ENCODE assay signal across 8 cellular contexts in genomic region chr7:140175221-140176218, GRCh38. TPM values are rescaled to one million over a fixed set of nuclear protein-coding genes. Genes with fewer than 3 reads are reported as not detected.
DNase-seq lines count a peak whose midpoint lies in the region; ATAC-seq and TF ChIP-seq lines count a peak whose summit lies in the region.

No MANE protein-coding gene starts in this region.

- peaks cover 17% of the 10 kb centered on the region for H3K27me3 Mint-ChIP-seq in activated naive CD8-positive, alpha-beta T cell treated with anti-CD3 and anti-CD28 coated beads, Interleukin-2, amount 10 ng/mL, durations not matched to agents 7 days and 5 days
- H3K27me3 Mint-ChIP-seq in osteocyte (ENCODE audit: unreplicated experiment): peaks cover under 1% of the 10 kb centered on the region

- H3K9me3 ChIP-seq in thymus (ENCODE audit: control insufficient read depth): no peaks in the 10 kb centered on the region

- intact Hi-C loops in Right ventricle myocardium inferior (cut with DNase I): loop anchor here (2.0 to 5.0 kb wide), 5 partner anchors 57 to 818 kb away; partner anchors contain the start of gene LUC7L2

- peak overlapping the region; percentile 95 for H3K27ac ChIP-seq in thymus (ENCODE audit: low read depth)

- DNase-seq in GM10266 (ENCODE audit: extremely low spot score) (peak; percentile 86), NCI-H1105 treated with DMSO at 0.1 percent for 48 hours (lab: John Stamatoyannopoulos, UW) (peak; percentile 95), SKM-1 treated with dmso at 0.1 percent for 144 hours (lab: John Stamatoyannopoulos, UW; ENCODE audit: unreplicated experiment) (peak; percentile 94), Right ventricle myocardium inferior (ENCODE audit: missing footprints) (peak; percentile 97), osteocyte (ENCODE audit: extremely low spot score, unreplicated experiment) (peak; percentile 89)
- peak; percentile 78 for DNase-seq in activated naive CD8-positive, alpha-beta T cell treated with anti-CD3 and anti-CD28 coated beads, Interleukin-2, amount 10 ng/mL, durations not matched to agents 7 days and 5 days

- under 1% methylated on average over 83 of the region's 83 CpGs for WGBS in thymus

- no peaks in the 10 kb centered on the region for H3K4me1 ChIP-seq in thymus (ENCODE audit: control insufficient read depth, insufficient read depth, low read length)

- peaks cover 16% of the 10 kb centered on the region for H3K4me1 Mint-ChIP-seq in activated naive CD8-positive, alpha-beta T cell treated with anti-CD3 and anti-CD28 coated beads, Interleukin-2, amount 10 ng/mL, durations not matched to agents 7 days and 5 days
- peaks cover 16% of the 10 kb centered on the region for H3K4me1 Mint-ChIP-seq in osteocyte (ENCODE audit: unreplicated experiment)

- peak overlapping the region; percentile 81 for H3K4me3 Mint-ChIP-seq in activated naive CD8-positive, alpha-beta T cell treated with anti-CD3 and anti-CD28 coated beads, Interleukin-2, amount 10 ng/mL, durations not matched to agents 7 days and 5 days
- peak overlapping the region; percentile 84 for H3K4me3 Mint-ChIP-seq in osteocyte (ENCODE audit: unreplicated experiment)

- H3K36me3 Mint-ChIP-seq in activated naive CD8-positive, alpha-beta T cell treated with anti-CD3 and anti-CD28 coated beads, Interleukin-2, amount 10 ng/mL, durations not matched to agents 7 days and 5 days: peaks cover 2% of the 10 kb centered on the region
- no peaks in the 10 kb centered on the region for H3K36me3 Mint-ChIP-seq in osteocyte (ENCODE audit: unreplicated experiment)

- no peaks in the 10 kb centered on the region for H3K36me3 ChIP-seq in thymus (ENCODE audit: control insufficient read depth, insufficient read depth)

- H3K27me3 ChIP-seq in thymus (ENCODE audit: control insufficient read depth, insufficient read depth): peaks cover 10% of the 10 kb centered on the region

- peaks cover 2% of the 10 kb centered on the region for H3K9me3 Mint-ChIP-seq in activated naive CD8-positive, alpha-beta T cell treated with anti-CD3 and anti-CD28 coated beads, Interleukin-2, amount 10 ng/mL, durations not matched to agents 7 days and 5 days
- no peaks in the 10 kb centered on the region for H3K9me3 Mint-ChIP-seq in osteocyte (ENCODE audit: unreplicated experiment)

- POLR2A ChIA-PET in activated naive CD8-positive, alpha-beta T cell treated with anti-CD3 and anti-CD28 coated beads, Interleukin-2, amount 10 ng/mL, durations not matched to agents 7 days and 5 days (lab: Charles Lee): interaction anchor here (0.6 to 3.2 kb wide), 7 partner anchors 10 to 303 kb away, joined by 3 to 34 read pairs (median 4); no protein-coding TSS in a partner anchor

- TF ChIP-seq CTCF in GM10266 (IDR thresholded peaks at IDR 0.05; ENCODE audit: control insufficient read depth, insufficient read depth, low read depth, missing control alignments) (peak; percentile 77), osteocyte (IDR thresholded peaks at IDR 0.05) (peak; percentile 82)

- H3K27ac Mint-ChIP-seq in activated naive CD8-positive, alpha-beta T cell treated with anti-CD3 and anti-CD28 coated beads, Interleukin-2, amount 10 ng/mL, durations not matched to agents 7 days and 5 days: peak overlapping the region; percentile 87
- H3K27ac Mint-ChIP-seq in osteocyte (ENCODE audit: unreplicated experiment): peak overlapping the region; percentile 96

- peak overlapping the region; percentile 97 for H3K4me3 ChIP-seq in thymus (ENCODE audit: low read length)

- ATAC-seq in HG02678 (IDR thresholded peaks at IDR 0.05; ENCODE audit: unreplicated experiment): peak; percentile 42
- peak; percentile 48 for ATAC-seq in activated naive CD8-positive, alpha-beta T cell treated with anti-CD3 and anti-CD28 coated beads, Interleukin-2, amount 10 ng/mL, durations not matched to agents 7 days and 5 days (ENCODE audit: low read depth)
- peak; percentile 81 for ATAC-seq in Right ventricle myocardium inferior

RNA-seq across cellular contexts. Expression of gene KDM7A, which starts 1.3 kb away (rescaled TPM):
- total RNA-seq in activated naive CD8-positive, alpha-beta T cell treated with anti-CD3 and anti-CD28 coated beads, Interleukin-2, amount 10 ng/mL, durations not matched to agents 7 days and 5 days: 10 to 100 TPM; 20.5 to 21.2 TPM
- total RNA-seq in Right ventricle myocardium inferior: 8.1 TPM
- 7.2 and 8.8 TPM in 2 replicates for total RNA-seq in osteocyte
- polyA plus RNA-seq in thymus: 6.3 TPM

Comparison
In these comparisons a context has a peak if more than half of its experiments do, and no peak if none do; other contexts are left out.
1. Peak in every context shown above with its lines: DNase-seq, ATAC-seq, H3K4me3 ChIP-seq and H3K27ac ChIP-seq.